In genomic region chr20:45907219-45907948, GRCh38 we compare ENCODE assay signal across 1 cellular context.
TF ChIP-seq lines count a peak whose summit lies in the region.

No MANE protein-coding gene starts in this region.

TF ChIP-seq in HepG2, 621 proteins besides CTCF, POLR2A, EP300 and RAD21:
- TF ChIP-seq KDM5B (CRISPR knock-in tag; IDR thresholded peaks at IDR 0.05; ENCODE audit: borderline replicate concordance): peak; percentile 32; the same call in 1 of the 2 replicates
- TF ChIP-seq JARID2 (CRISPR knock-in tag; IDR thresholded peaks at IDR 0.05; ENCODE audit: insufficient replicate concordance): no peak
- no peak for TF ChIP-seq ZNF709 (CRISPR knock-in tag; IDR thresholded peaks at IDR 0.05)
- TF ChIP-seq ZNF274 (CRISPR knock-in tag; IDR thresholded peaks at IDR 0.05): 0 out of 2 replicates have a peak, but pooled peaks have one; percentile 7
- TF ChIP-seq CCDC6 (CRISPR knock-in tag; IDR thresholded peaks at IDR 0.05): no peak
- peak; percentile 22 for TF ChIP-seq HNRNPLL (IDR thresholded peaks at IDR 0.05; ENCODE audit: low read depth, low read length, poor library complexity, severe bottlenecking)
